ENCODE assay signal across 8 cellular contexts in genomic region chr10:28679941-28680752, GRCh38. TPM values are rescaled to one million over a fixed set of nuclear protein-coding genes. Genes with fewer than 3 reads are reported as not detected.
A peak's percentile ranks its signal among the peaks of the same experiment; 100 is the strongest.
DNase-seq lines count a peak whose midpoint lies in the region; ATAC-seq and TF ChIP-seq lines count a peak whose summit lies in the region.

No MANE protein-coding gene starts in this region.

- H3K9me3 Mint-ChIP-seq in activated naive CD4-positive, alpha-beta T cell treated with anti-CD3 and anti-CD28 coated beads, Interleukin-2, amount 50 U/mL, for 72 hours, result no peaks in the 10 kb centered on the region

- ATAC-seq in psoas muscle (no peak), GM18511 (IDR thresholded peaks at IDR 0.05; ENCODE audit: unreplicated experiment) (no peak)
- no peak for ATAC-seq in activated naive CD4-positive, alpha-beta T cell treated with anti-CD3 and anti-CD28 coated beads, Interleukin-2, amount 50 U/mL, for 72 hours

- H3K4me2 ChIP-seq in fibroblast of lung (ENCODE audit: extremely low read depth, insufficient read depth, low read length), result peak overlapping the region; percentile 61

- H3K36me3 Mint-ChIP-seq in activated naive CD4-positive, alpha-beta T cell treated with anti-CD3 and anti-CD28 coated beads, Interleukin-2, amount 50 U/mL, for 72 hours, result peaks cover 0 to 7% of the 10 kb centered on the region in 2 donors

- no peak for TF ChIP-seq POLR2A in Peyer's patch (IDR thresholded peaks at IDR 0.05)

- H3K9ac ChIP-seq in fibroblast of lung (ENCODE audit: insufficient read depth, low read length), result no peak overlapping the region

- no peak overlapping the region for H3K27ac Mint-ChIP-seq in activated naive CD4-positive, alpha-beta T cell treated with anti-CD3 and anti-CD28 coated beads, Interleukin-2, amount 50 U/mL, for 72 hours

- peaks cover 0 to 27% (median 4%) of the 10 kb centered on the region in 4 donors for H3K4me1 ChIP-seq in Peyer's patch
- peaks cover 6% of the 10 kb centered on the region for H3K4me1 ChIP-seq in fibroblast of lung (ENCODE audit: control insufficient read depth, extremely low read depth, insufficient read depth, low read length)
- peaks cover 12% of the 10 kb centered on the region for H3K4me1 ChIP-seq in psoas muscle

- H3K79me2 ChIP-seq in fibroblast of lung (ENCODE audit: control insufficient read depth, insufficient read depth, low read length), result peaks cover 2% of the 10 kb centered on the region

- no peak overlapping the region for H2AFZ ChIP-seq in fibroblast of lung (ENCODE audit: low read length)

- H3K27me3 ChIP-seq in Peyer's patch (peaks cover 0 to 3% of the 10 kb centered on the region in 2 donors), fibroblast of lung (ENCODE audit: control insufficient read depth, insufficient read depth, low read length) (peaks cover 9% of the 10 kb centered on the region), psoas muscle (ENCODE audit: insufficient read depth in 3 of 3, low read length in 2 of 3) (peaks cover 0 to 5% (median 0%) of the 10 kb centered on the region in 3 donors)

- intact Hi-C loops in psoas muscle (cut with DNase I), result loop anchor here (5.0 to 10.0 kb wide), 2 partner anchors 215 to 312 kb away; no protein-coding TSS in a partner anchor

- H3K27ac ChIP-seq in Peyer's patch (no peak overlapping the region), fibroblast of lung (ENCODE audit: insufficient read depth, low read length) (no peak overlapping the region), psoas muscle (no peak overlapping the region)

- DNase-seq in GM13977 (ENCODE audit: low spot score) (no peak), Peyer's patch (no peak), fibroblast of lung (ENCODE audit: low read depth in 2 of 2) (peak in 1 of 2 donors; percentile 17), psoas muscle (no peak), 8988T (no peak), DMS79 treated with DMSO at 0.1 percent for 48 hours (lab: John Stamatoyannopoulos, UW) (no peak)
- DNase-seq in activated naive CD4-positive, alpha-beta T cell treated with anti-CD3 and anti-CD28 coated beads, Interleukin-2, amount 50 U/mL, for 72 hours (ENCODE audit: low spot score in 2 of 2), result no peak

- peaks cover 0 to 4% (median 0%) of the 10 kb centered on the region in 4 donors for H3K9me3 ChIP-seq in Peyer's patch
- no peaks in the 10 kb centered on the region for H3K9me3 ChIP-seq in fibroblast of lung (ENCODE audit: control insufficient read depth, insufficient read depth, low read depth, low read length)
- H3K9me3 ChIP-seq in psoas muscle, result no peaks in the 10 kb centered on the region

- peak overlapping the region in 2 of 4 donors; percentile 72 to 81 for H3K4me3 ChIP-seq in Peyer's patch
- H3K4me3 ChIP-seq in fibroblast of lung (replicated peaks in 1 of 4; ENCODE audit: control extremely low read depth in 1 of 4, insufficient read depth in 1 of 4, low read depth in 3 of 4, low read length in 4 of 4), result peak overlapping the region; percentile 18 to 73 (median 70)
- H3K4me3 ChIP-seq in psoas muscle, result peak overlapping the region; percentile 85

- in situ Hi-C loops in GM13977 (cut with MboI; ENCODE audit: low pct_unique_long_range_greater_than_20kb, low sequenced_read_pairs, unreplicated experiment), result no loop called here

- H3K36me3 ChIP-seq in Peyer's patch (no peaks in the 10 kb centered on the region), fibroblast of lung (ENCODE audit: control insufficient read depth, insufficient read depth, low read length) (no peaks in the 10 kb centered on the region), psoas muscle (ENCODE audit: insufficient read depth in 1 of 2, low read depth in 1 of 2) (peaks cover 0 to 5% of the 10 kb centered on the region in 2 donors)

- H4K20me1 ChIP-seq in fibroblast of lung (ENCODE audit: control insufficient read depth, extremely low read depth, insufficient read depth, low read length), result peaks cover 2% of the 10 kb centered on the region

- 66 to 69% (median 67%) methylated on average over 16 of the region's 16 CpGs for WGBS in psoas muscle, 3 donors

- peak; percentile 26 for TF ChIP-seq CTCF in GM13977 (IDR thresholded peaks at IDR 0.05; ENCODE audit: extremely low read depth, insufficient read depth, missing control alignments)
- TF ChIP-seq CTCF in Peyer's patch (IDR thresholded peaks at IDR 0.05), result peak in 4 of 6 experiments; percentile 17 to 42 (median 24)
- TF ChIP-seq CTCF in fibroblast of lung (conservative IDR thresholded peaks at IDR 0.05 in 1 of 2, IDR thresholded peaks at IDR 0.05 in 1 of 2; ENCODE audit: low read depth in 1 of 2, low read length in 2 of 2), result peak in 1 of 2 donors; percentile 42
- peak; percentile 4 for TF ChIP-seq CTCF in psoas muscle (IDR thresholded peaks at IDR 0.05)

RNA-seq across cellular contexts. Expression of gene BAMBI, which starts 2.8 kb away (rescaled TPM):
- 10 to 100 TPM in 1 of 4 donors, 1 to 10 TPM in 1, under 1 TPM in 1, not detected in 1; 0.53 to 10.7 (median 2.5) TPM for total RNA-seq in Peyer's patch
- total RNA-seq in fibroblast of lung, result 4.6 and 5.6 TPM in 2 replicates
- polyA plus RNA-seq in fibroblast of lung, result 2.9 and 17.8 TPM in 2 replicates
- 4.0 and 25.6 TPM in 2 replicates for polyA plus RNA-seq in fibroblast of lung (2012)
- 4.9 and 17.5 TPM in 2 replicates for polyA minus RNA-seq in fibroblast of lung (ENCODE audit: low replicate concordance)
- total RNA-seq in psoas muscle, result 1 to 10 TPM in 2 of 4 donors, under 1 TPM in 2; 0.89 to 2.9 (median 1.3) TPM
- 1 to 10 TPM in 1 of 3 donors, under 1 TPM in 2; 0.44 to 2.0 (median 0.66) TPM for polyA plus RNA-seq in psoas muscle
- total RNA-seq in activated naive CD4-positive, alpha-beta T cell treated with anti-CD3 and anti-CD28 coated beads, Interleukin-2, amount 50 U/mL, for 72 hours, result under 1 TPM in 1 of 2 donors, not detected in 1; 0.25 TPM
